9 cellular contexts compared by ENCODE assay signal in the genomic region with DNA sequence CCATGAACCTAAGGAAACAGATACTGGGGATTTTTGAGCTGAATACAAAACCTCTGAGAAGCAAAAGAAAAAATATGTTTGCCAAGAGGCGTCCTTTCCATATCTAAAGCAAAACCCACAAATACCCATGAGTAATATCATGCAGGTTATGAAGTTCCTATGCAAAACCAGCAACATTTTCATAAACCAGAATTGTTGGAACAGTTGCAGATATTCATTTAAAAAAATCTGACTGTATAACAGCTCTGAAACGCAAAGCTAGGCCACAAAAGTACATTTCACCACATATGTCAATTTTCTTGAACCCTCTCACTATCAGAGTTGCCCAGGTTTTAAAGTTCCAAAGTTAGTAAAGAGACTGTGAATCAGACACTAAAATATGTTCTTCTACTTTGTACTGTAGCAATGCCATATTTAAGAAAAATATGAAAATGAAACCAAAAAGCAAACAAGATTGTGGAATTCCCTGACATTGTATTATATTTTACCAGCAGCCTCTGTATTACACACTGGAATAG. TPM values are rescaled to one million over a fixed set of nuclear protein-coding genes. Genes with fewer than 3 reads are reported as not detected.
A peak's percentile ranks its signal among the peaks of the same experiment; 100 is the strongest.
DNase-seq lines count a peak whose midpoint lies in the region; ATAC-seq lines count a peak whose summit lies in the region.
"Had no signal": no experiment of that assay in that cellular context is flagged by ENCODE, and none has a peak within 500 bp of the region (broad histone marks: within the 10 kb centered on the region; RNA-seq: fewer than 3 reads in every experiment).

No MANE protein-coding gene starts in this region.

- H3K4me3 ChIP-seq in adipocyte (ENCODE audit: low read length) (peak overlapping the region; percentile 51), skeletal muscle satellite cell (ENCODE audit: low read length) (peak overlapping the region; percentile 54)
- H3K4me3 ChIP-seq: ovary had no signal

- peak; percentile 24 for ATAC-seq in GM19025 (IDR thresholded peaks at IDR 0.05; ENCODE audit: low read depth, unreplicated experiment)
- ATAC-seq in HG03095 (IDR thresholded peaks at IDR 0.05; ENCODE audit: unreplicated experiment): peak; percentile 38

- H3K4me1 ChIP-seq in adipocyte (ENCODE audit: control insufficient read depth, insufficient read depth, low read length) (peaks cover 38% of the 10 kb centered on the region), skeletal muscle satellite cell (ENCODE audit: control insufficient read depth, insufficient read depth, low read length) (peaks cover 46% of the 10 kb centered on the region)

- DNase-seq in adipocyte (ENCODE audit: low read depth) (peak; percentile 70), NCI-H748 treated with DMSO at 0.1 percent for 48 hours (lab: John Stamatoyannopoulos, UW) (no peak), NCI-H510A treated with DMSO at 0.1 percent for 48 hours (lab: John Stamatoyannopoulos, UW) (no peak), NCI-H524 (lab: John Stamatoyannopoulos, UW) (no peak), hepatic stellate cell (ENCODE audit: low spot score) (no peak)
- DNase-seq: ovary had no signal

- peak overlapping the region; percentile 77 for H3K4me2 ChIP-seq in skeletal muscle satellite cell (ENCODE audit: low read length)

- H3K9me3 ChIP-seq in adipocyte (ENCODE audit: control insufficient read depth, low read length) (no peaks in the 10 kb centered on the region), skeletal muscle satellite cell (replicated peaks; ENCODE audit: low read length) (no peaks in the 10 kb centered on the region)
- H3K9me3 ChIP-seq: ovary had no signal

- H3K9ac ChIP-seq in adipocyte (ENCODE audit: low read length) (peak overlapping the region; percentile 75), skeletal muscle satellite cell (ENCODE audit: low read depth, low read length) (peak overlapping the region; percentile 80)

- H3K27me3 ChIP-seq in adipocyte (replicated peaks; ENCODE audit: control insufficient read depth, insufficient read depth, low read length): no peaks in the 10 kb centered on the region
- no peaks in the 10 kb centered on the region for H3K27me3 ChIP-seq in skeletal muscle satellite cell (ENCODE audit: control insufficient read depth, insufficient read depth, low read length)
- H3K27me3 ChIP-seq: ovary had no signal

- H3K36me3 ChIP-seq in adipocyte (ENCODE audit: control insufficient read depth, insufficient read depth, low read length, severe bottlenecking) (no peaks in the 10 kb centered on the region), skeletal muscle satellite cell (ENCODE audit: insufficient read depth, low read length) (no peaks in the 10 kb centered on the region)
- H3K36me3 ChIP-seq: ovary had no signal

RNA-seq across cellular contexts. Expression of gene HIF1A, which starts 33.8 kb away (rescaled TPM):
- total RNA-seq in skeletal muscle satellite cell (2012; rRNA removed): 339 and 489 TPM in 2 replicates
